In genomic region chrX:118520206-118520857, GRCh38 we compare ENCODE assay signal across 9 cellular contexts. TPM values are rescaled to one million over a fixed set of nuclear protein-coding genes. Genes with fewer than 3 reads are reported as not detected.
DNase-seq lines count a peak whose midpoint lies in the region; ATAC-seq and TF ChIP-seq lines count a peak whose summit lies in the region.
"Had no signal": no experiment of that assay in that cellular context is flagged by ENCODE, and none has a peak within 500 bp of the region (broad histone marks: within the 10 kb centered on the region; RNA-seq: fewer than 3 reads in every experiment).

No MANE protein-coding gene starts in this region.

- DNase-seq in AG04450 (ENCODE audit: low read depth, low spot score): peak; percentile 38
- DNase-seq in choroid plexus epithelial cell (ENCODE audit: low read depth): peak; percentile 64
- no peak for DNase-seq in naive B cell

- H3K27ac Mint-ChIP-seq in IgD-negative memory B cell (peak overlapping the region; percentile 13 to 74 (median 25)), naive B cell (peak overlapping the region in 5 of 6 donors; percentile 22 to 57 (median 29))

- H3K27me3 Mint-ChIP-seq in IgD-negative memory B cell: no peaks in the 10 kb centered on the region
- H3K27me3 Mint-ChIP-seq in naive B cell: no peaks in the 10 kb centered on the region

- H3K4me1 Mint-ChIP-seq in IgD-negative memory B cell: peaks cover 29 to 39% (median 33%) of the 10 kb centered on the region in 3 donors
- H3K4me1 Mint-ChIP-seq in naive B cell: peaks cover 18 to 54% (median 33%) of the 10 kb centered on the region in 3 donors

- CTCF ChIA-PET in AG04450 (lab: Charles Lee): no interaction called here

- no peaks in the 10 kb centered on the region for H3K27me3 ChIP-seq in AG04450 (ENCODE audit: control insufficient read depth, insufficient read depth, low read length)

- POLR2A ChIA-PET in AG04450 (lab: Yijun Ruan, JAX): no interaction called here

- no peak overlapping the region for H3K4me3 Mint-ChIP-seq in IgD-negative memory B cell
- no peak overlapping the region for H3K4me3 Mint-ChIP-seq in naive B cell

- TF ChIP-seq CTCF in AG04450 (IDR thresholded peaks at IDR 0.05; ENCODE audit: low read depth, low read length): no peak
- TF ChIP-seq CTCF in choroid plexus epithelial cell (conservative IDR thresholded peaks at IDR 0.05; ENCODE audit: low read depth, low read length): no peak

- H3K36me3 Mint-ChIP-seq in IgD-negative memory B cell (no peaks in the 10 kb centered on the region), naive B cell (no peaks in the 10 kb centered on the region)

- peak overlapping the region; percentile 84 for H3K27ac ChIP-seq in AG04450 (ENCODE audit: low read depth, low read length)
- H3K27ac ChIP-seq: SK-N-MC had no signal

- H3K9me3 Mint-ChIP-seq in IgD-negative memory B cell (no peaks in the 10 kb centered on the region), naive B cell (peaks cover 0 to 2% (median 0%) of the 10 kb centered on the region in 7 donors)

- H3K4me3 ChIP-seq in AG04450 (ENCODE audit: low read depth, low read length): no peak overlapping the region
- H3K4me3 ChIP-seq in choroid plexus epithelial cell (ENCODE audit: low read depth, low read length): no peak overlapping the region
- H3K4me3 ChIP-seq: SK-N-MC had no signal

- H3K9me3 ChIP-seq in AG04450 (ENCODE audit: control insufficient read depth, insufficient read depth, low read length): no peaks in the 10 kb centered on the region

- ATAC-seq in naive B cell (ENCODE audit: low read depth in 2 of 2) (no peak), HG03354 (IDR thresholded peaks at IDR 0.05; ENCODE audit: poor library complexity, severe bottlenecking, unreplicated experiment) (no peak), HG02623 (IDR thresholded peaks at IDR 0.05; ENCODE audit: unreplicated experiment) (no peak), HG03469 (IDR thresholded peaks at IDR 0.05; ENCODE audit: unreplicated experiment) (no peak), GM18868 (IDR thresholded peaks at IDR 0.05; ENCODE audit: unreplicated experiment) (no peak)

RNA-seq across cellular contexts. Expression of gene DOCK11, which starts 24.7 kb away (rescaled TPM):
- polyA plus RNA-seq in AG04450 (2011; rRNA removed) (20.7 and 26.4 TPM in 2 replicates), IgD-negative memory B cell (22.3 TPM), naive B cell (ENCODE audit: low read depth in 6 of 6) (10 to 100 TPM; 15.4 to 29.9 (median 19.7) TPM)
- polyA minus RNA-seq in AG04450 (2011; rRNA and poly(A)+ RNA removed): 17.2 and 28.4 TPM in 2 replicates
